In genomic region chr17:49498037-49498615, GRCh38 we compare ENCODE assay signal across 10 cellular contexts. TPM values are rescaled to one million over a fixed set of nuclear protein-coding genes. Genes with fewer than 3 reads are reported as not detected.
DNase-seq lines count a peak whose midpoint lies in the region; ATAC-seq and TF ChIP-seq lines count a peak whose summit lies in the region.
"Had no signal": no experiment of that assay in that cellular context is flagged by ENCODE, and none has a peak within 500 bp of the region (broad histone marks: within the 10 kb centered on the region; RNA-seq: fewer than 3 reads in every experiment).

No MANE protein-coding gene starts in this region.

- no peak for TF ChIP-seq CTCF in heart right ventricle (IDR thresholded peaks at IDR 0.05)
- no peak for TF ChIP-seq CTCF in right atrium auricular region (IDR thresholded peaks at IDR 0.05)
- TF ChIP-seq CTCF in WTC11 (IDR thresholded peaks at IDR 0.05) = no peak
- TF ChIP-seq CTCF in kidney epithelial cell (IDR thresholded peaks at IDR 0.05; ENCODE audit: insufficient read depth, low read length, poor library complexity, severe bottlenecking) = peak; percentile 11
- no peak for TF ChIP-seq CTCF in tibial artery (IDR thresholded peaks at IDR 0.05)

- WGBS in heart right ventricle, 2 donors = 29 to 34% methylated on average over 12 of the region's 12 CpGs

- no peaks in the 10 kb centered on the region for H3K9me3 Mint-ChIP-seq in WTC11
- no peaks in the 10 kb centered on the region for H3K9me3 Mint-ChIP-seq in T-helper 2 cell treated with Interferon-gamma antibody and Interleukin-4, amounts not matched to agents 5 μg/mL and 100 μg/mL, for 36 hours
- H3K9me3 Mint-ChIP-seq: activated naive CD4-positive, alpha-beta T cell treated with anti-CD3 and anti-CD28 coated beads, Interleukin-2, amount 50 U/mL, for 72 hours had no signal

- H3K27me3 ChIP-seq in heart right ventricle (peaks cover 0 to 98% (median 74%) of the 10 kb centered on the region in 7 donors), right atrium auricular region (peaks cover 6 to 10% of the 10 kb centered on the region in 2 donors), kidney epithelial cell (ENCODE audit: control insufficient read depth, insufficient read depth, low read length) (peaks cover 66% of the 10 kb centered on the region), tibial artery (peaks cover 0 to 33% of the 10 kb centered on the region in 2 donors)

- H3K9me3 ChIP-seq in heart right ventricle (no peaks in the 10 kb centered on the region), right atrium auricular region (no peaks in the 10 kb centered on the region), tibial artery (no peaks in the 10 kb centered on the region)

- peaks cover 77% of the 10 kb centered on the region for H3K27me3 Mint-ChIP-seq in WTC11 (ENCODE audit: low read depth)
- peaks cover 64% of the 10 kb centered on the region for H3K27me3 Mint-ChIP-seq in T-helper 2 cell treated with Interferon-gamma antibody and Interleukin-4, amounts not matched to agents 5 μg/mL and 100 μg/mL, for 36 hours (ENCODE audit: low read depth)

- peaks cover 42% of the 10 kb centered on the region for H3K4me1 Mint-ChIP-seq in WTC11
- peaks cover 12% of the 10 kb centered on the region for H3K4me1 Mint-ChIP-seq in T-helper 2 cell treated with Interferon-gamma antibody and Interleukin-4, amounts not matched to agents 5 μg/mL and 100 μg/mL, for 36 hours (ENCODE audit: low read depth)

- CTCF ChIA-PET in WTC11 (lab: Charles Lee) = interaction anchor here (0.8 to 5.7 kb wide), 17 partner anchors 10 to 455 kb away, joined by 3 to 199 read pairs (median 10); partner anchors contain the start of gene NXPH3

- H3K36me3 ChIP-seq in heart right ventricle (no peaks in the 10 kb centered on the region), right atrium auricular region (no peaks in the 10 kb centered on the region), kidney epithelial cell (ENCODE audit: control insufficient read depth, insufficient read depth, low read length) (no peaks in the 10 kb centered on the region), tibial artery (no peaks in the 10 kb centered on the region)

- POLR2A ChIA-PET in WTC11 (lab: Charles Lee) = interaction anchor here (2.5 kb wide), 1 partner anchor 10 kb away, joined by 10 read pairs; no protein-coding TSS in a partner anchor

- no peak for ATAC-seq in heart right ventricle
- ATAC-seq in WTC11 = peak; percentile 14
- no peak for ATAC-seq in HG02623 (IDR thresholded peaks at IDR 0.05; ENCODE audit: unreplicated experiment)
- ATAC-seq: activated naive CD4-positive, alpha-beta T cell treated with anti-CD3 and anti-CD28 coated beads, Interleukin-2, amount 50 U/mL, for 72 hours had no signal

- no peak overlapping the region for H3K27ac Mint-ChIP-seq in WTC11
- H3K27ac Mint-ChIP-seq in T-helper 2 cell treated with Interferon-gamma antibody and Interleukin-4, amounts not matched to agents 5 μg/mL and 100 μg/mL, for 36 hours = no peak overlapping the region
- H3K27ac Mint-ChIP-seq: activated naive CD4-positive, alpha-beta T cell treated with anti-CD3 and anti-CD28 coated beads, Interleukin-2, amount 50 U/mL, for 72 hours had no signal

- no peak overlapping the region for H3K27ac ChIP-seq in heart right ventricle
- no peak overlapping the region for H3K27ac ChIP-seq in right atrium auricular region
- peak overlapping the region; percentile 39 to 57 for H3K27ac ChIP-seq in tibial artery

- H3K36me3 Mint-ChIP-seq in WTC11 = no peaks in the 10 kb centered on the region
- H3K36me3 Mint-ChIP-seq in T-helper 2 cell treated with Interferon-gamma antibody and Interleukin-4, amounts not matched to agents 5 μg/mL and 100 μg/mL, for 36 hours (ENCODE audit: low read depth) = no peaks in the 10 kb centered on the region
- H3K36me3 Mint-ChIP-seq: activated naive CD4-positive, alpha-beta T cell treated with anti-CD3 and anti-CD28 coated beads, Interleukin-2, amount 50 U/mL, for 72 hours had no signal

- H3K4me3 Mint-ChIP-seq in WTC11 = peak overlapping the region; percentile 85
- H3K4me3 Mint-ChIP-seq in T-helper 2 cell treated with Interferon-gamma antibody and Interleukin-4, amounts not matched to agents 5 μg/mL and 100 μg/mL, for 36 hours = no peak overlapping the region

- intact Hi-C loops in heart right ventricle (cut with DNase I) (loop anchor here in 3 of 10 donors (5.0 to 10.0 kb wide), 2 partner anchors 49 to 63 kb away; no protein-coding TSS in a partner anchor), tibial artery (cut with DNase I; ENCODE audit: low total_unique reads) (loop anchor here (5.0 kb wide), 1 partner anchor 59 kb away; no protein-coding TSS in a partner anchor)

- peak overlapping the region in 8 of 10 donors; percentile 36 to 68 (median 60) for H3K4me3 ChIP-seq in heart right ventricle
- peak overlapping the region in 1 of 2 donors; percentile 54 for H3K4me3 ChIP-seq in right atrium auricular region
- no peak overlapping the region for H3K4me3 ChIP-seq in kidney epithelial cell (ENCODE audit: low read depth, low read length)
- peak overlapping the region in 1 of 2 donors; percentile 63 for H3K4me3 ChIP-seq in tibial artery

- no peak for DNase-seq in heart right ventricle
- no peak for DNase-seq in right atrium auricular region (ENCODE audit: low spot score)
- no peak for DNase-seq in WTC11 (ENCODE audit: low spot score)
- DNase-seq in kidney epithelial cell (ENCODE audit: low read depth) = no peak
- DNase-seq in tibial artery = no peak
- no peak for DNase-seq in NCI-H187 (lab: John Stamatoyannopoulos, UW)
- no peak for DNase-seq in T-helper 2 cell treated with Interferon-gamma antibody and Interleukin-4, amounts not matched to agents 5 μg/mL and 100 μg/mL, for 36 hours (ENCODE audit: low spot score)
- DNase-seq: COR-L47 had no signal

- H3K4me1 ChIP-seq in heart right ventricle = peaks cover 0 to 40% (median 29%) of the 10 kb centered on the region in 9 donors
- peaks cover 0 to 39% of the 10 kb centered on the region in 2 donors for H3K4me1 ChIP-seq in right atrium auricular region
- H3K4me1 ChIP-seq in tibial artery = peaks cover 0 to 39% (median 34%) of the 10 kb centered on the region in 4 donors

TF ChIP-seq in WTC11, 78 proteins besides CTCF, POLR2A, EP300 and RAD21:
- no peak for TF ChIP-seq MAX (CRISPR knock-in tag; IDR thresholded peaks at IDR 0.05)
- TF ChIP-seq GTF2I (CRISPR knock-in tag; conservative IDR thresholded peaks at IDR 0.05) = 0 out of 2 replicates have a peak, but pooled peaks have one; percentile 29
TF ChIP-seq in WTC11: peak in this region for 1.

RNA-seq across cellular contexts. Expression of gene NGFR, which starts 3.0 kb away (rescaled TPM):
- total RNA-seq in heart right ventricle (10 to 100 TPM in 4 of 10 donors, 1 to 10 TPM in 6; 1.8 to 22.9 (median 2.7) TPM), right atrium auricular region (10 to 100 TPM; 13.9 to 16.7 TPM), WTC11 (2021) (11.3 to 12.4 TPM (median 12.1 TPM) in 3 replicates), kidney epithelial cell (0.04 TPM in 1 of 2 replicates, not detected in the other)
- polyA plus RNA-seq in heart right ventricle = 1 to 10 TPM; 6.4 to 7.2 TPM
- total RNA-seq: activated naive CD4-positive, alpha-beta T cell treated with anti-CD3 and anti-CD28 coated beads, Interleukin-2, amount 50 U/mL, for 72 hours had no signal

Comparison
In these comparisons a context has a peak if more than half of its experiments do, and no peak if none do; other contexts are left out.
1. H3K27ac ChIP-seq: peak in tibial artery (2 of 2); none in heart right ventricle (0 of 10) and right atrium auricular region (0 of 2).